In genomic region chr19:47780215-47780551, GRCh38 we compare ENCODE assay signal across 1 cellular context.
TF ChIP-seq lines count a peak whose summit lies in the region.

No MANE protein-coding gene starts in this region.

TF ChIP-seq in IMR-90, 13 proteins besides CTCF, POLR2A, EP300 and RAD21 (continued from another document):
- TF ChIP-seq MAFK (IDR thresholded peaks at IDR 0.05; ENCODE audit: low read depth, low read length) (no peak), RFX5 (IDR thresholded peaks at IDR 0.05; ENCODE audit: low read depth, low read length) (no peak), FOS (IDR thresholded peaks at IDR 0.05; ENCODE audit: low read depth, low read length) (no peak)
